In the genomic region with DNA sequence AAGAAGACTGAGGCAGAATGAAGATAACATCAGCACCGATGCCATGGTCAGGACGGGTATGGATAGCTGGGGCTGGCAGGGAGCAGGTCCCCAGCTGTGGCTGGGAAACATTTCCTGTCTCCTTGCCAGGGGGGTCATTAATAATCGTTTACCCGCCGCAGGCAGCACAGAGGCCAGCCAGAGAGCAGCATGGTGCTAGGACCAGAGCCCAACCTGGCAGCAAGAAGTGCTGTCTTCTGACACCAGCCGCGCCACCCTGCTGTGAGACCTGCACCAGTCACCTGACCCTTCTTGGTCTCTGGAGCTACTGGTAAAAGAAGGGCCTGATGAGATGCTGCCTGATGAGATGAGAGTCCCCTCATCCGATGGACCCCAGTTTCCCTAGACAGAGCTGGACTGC, we compare ENCODE assay signal across 16 cellular contexts. TPM values are rescaled to one million over a fixed set of nuclear protein-coding genes. Genes with fewer than 3 reads are reported as not detected.
DNase-seq lines count a peak whose midpoint lies in the region; ATAC-seq, FAIRE-seq and TF ChIP-seq lines count a peak whose summit lies in the region.
"Had no signal": no experiment of that assay in that cellular context is flagged by ENCODE, and none has a peak within 500 bp of the region (broad histone marks: within the 10 kb centered on the region; RNA-seq: fewer than 3 reads in every experiment).

No MANE protein-coding gene starts in this region.

- no TSS peak for BruUV-seq in Calu3 (replicated peaks; lab: Mats Ljungman, UMichigan)

- no peak overlapping the region for H3K9ac ChIP-seq in kidney (ENCODE audit: low read length in 2 of 2)

- H3K27me3 Mint-ChIP-seq in Calu3 (ENCODE audit: unreplicated experiment) = peaks cover 41% of the 10 kb centered on the region

- H3K27me3 ChIP-seq in BE2C = no peaks in the 10 kb centered on the region
- peaks cover 0 to 3% (median 0%) of the 10 kb centered on the region in 45 donors for H3K27me3 ChIP-seq in dorsolateral prefrontal cortex

- ATAC-seq in GM18498 (IDR thresholded peaks at IDR 0.05; ENCODE audit: unreplicated experiment) = no peak
- ATAC-seq: GM23338 had no signal

- CTCF ChIA-PET in Calu3 (lab: Charles Lee) = interaction anchor here (0.6 to 1.0 kb wide), 3 partner anchors 12 to 64 kb away, joined by 3 to 6 read pairs (median 3); no protein-coding TSS in a partner anchor

- H3K4me3 Mint-ChIP-seq in Calu3 (ENCODE audit: low read depth, unreplicated experiment) = no peak overlapping the region
- H3K4me3 Mint-ChIP-seq: GM23338, HFFc6 had no signal

- H3K36me3 ChIP-seq in BE2C = peaks cover 65% of the 10 kb centered on the region
- no peaks in the 10 kb centered on the region for H3K36me3 ChIP-seq in kidney (ENCODE audit: control insufficient read depth in 1 of 2, insufficient read depth in 2 of 2, low read length in 2 of 2)

- intact Hi-C loops in Calu3 (cut with micrococcal nuclease; ENCODE audit: unreplicated experiment) (no loop called here), dorsolateral prefrontal cortex (cut with DNase I) (loop anchor here in 1 of 2 donors (2.0 kb wide), 1 partner anchor 45 kb away; no protein-coding TSS in a partner anchor), kidney (cut with DNase I) (no loop called here)

- H3K4me1 ChIP-seq in BE2C = peaks cover 39% of the 10 kb centered on the region
- H3K4me1 ChIP-seq in kidney (ENCODE audit: control insufficient read depth in 1 of 2, insufficient read depth in 1 of 2, low read depth in 1 of 2, low read length in 2 of 2) = peaks cover 3 to 9% of the 10 kb centered on the region in 2 donors

- peaks cover 11% of the 10 kb centered on the region for H3K4me1 Mint-ChIP-seq in Calu3 (ENCODE audit: low read depth, unreplicated experiment)

- H3K27ac Mint-ChIP-seq in Calu3 (ENCODE audit: unreplicated experiment) = peak overlapping the region; percentile 16
- H3K27ac Mint-ChIP-seq: HFFc6 had no signal

- H3K27ac ChIP-seq in dorsolateral prefrontal cortex (peak overlapping the region in 37 of 59 donors; percentile 2 to 93 (median 41)), kidney (ENCODE audit: low read depth in 2 of 2, low read length in 2 of 2) (no peak overlapping the region)

- no peak for FAIRE-seq in kidney (lab: Jason Lieb, UNC)
- FAIRE-seq: G401.6, GM12891 had no signal

- no peak overlapping the region for H3K4me3 ChIP-seq in BE2C (ENCODE audit: low read depth, low read length)
- H3K4me3 ChIP-seq in dorsolateral prefrontal cortex = peak overlapping the region in 2 of 59 donors; percentile 20 to 79
- H3K4me3 ChIP-seq in kidney (ENCODE audit: low read length in 2 of 2) = no peak overlapping the region
- H3K4me3 ChIP-seq: GM23338 had no signal

- H3K36me3 Mint-ChIP-seq in Calu3 (ENCODE audit: insufficient read depth, unreplicated experiment) = no peaks in the 10 kb centered on the region

- H3K9me3 Mint-ChIP-seq in Calu3 (ENCODE audit: low read depth, unreplicated experiment) = no peaks in the 10 kb centered on the region
- H3K9me3 Mint-ChIP-seq: GM23338, HFFc6 had no signal

- peak; percentile 34 for DNase-seq in BE2C
- no peak for DNase-seq in Calu3
- DNase-seq in NCI-H2196 treated with DMSO at 0.1 percent for 48 hours (lab: John Stamatoyannopoulos, UW; ENCODE audit: unreplicated experiment) = peak; percentile 7
- DNase-seq in dorsolateral prefrontal cortex = no peak
- no peak for DNase-seq in stimulated activated CD4-positive, alpha-beta T cell treated with anti-CD3 and anti-CD28 coated beads, Interleukin-4, amount 100 ng/mL, for 24 hours
- DNase-seq in kidney = no peak
- DNase-seq in DMS53 treated with DMSO at 0.1 percent for 48 hours (lab: John Stamatoyannopoulos, UW; ENCODE audit: unreplicated experiment) = no peak
- DNase-seq: HFFc6, KBM-7, NCI-H1048, NCI-H226, SIG-M5 had no signal

- TF ChIP-seq CTCF in BE2C (IDR thresholded peaks at IDR 0.05; ENCODE audit: low read depth, low read length) = no peak
- TF ChIP-seq CTCF in Calu3 (IDR thresholded peaks at IDR 0.05; ENCODE audit: unreplicated experiment) = no peak
- no peak for TF ChIP-seq CTCF in dorsolateral prefrontal cortex (IDR thresholded peaks at IDR 0.05 in 54 of 56, conservative IDR thresholded peaks at IDR 0.05 in 2 of 56; ENCODE audit: low read depth in 1 of 56, partially characterized antibody in 56 of 56)
- TF ChIP-seq CTCF in kidney (IDR thresholded peaks at IDR 0.05; ENCODE audit: borderline replicate concordance, extremely low read depth, insufficient read depth) = no peak

- H3K9me3 ChIP-seq in BE2C (no peaks in the 10 kb centered on the region), kidney (ENCODE audit: control insufficient read depth in 1 of 2, low read length in 2 of 2) (no peaks in the 10 kb centered on the region)

RNA-seq across cellular contexts. Expression of a gene that starts 36.3 kb away (rescaled TPM):
- polyA plus RNA-seq in BE2C (2012; ENCODE audit: insufficient read depth, insufficient read length, low read depth) = 298 TPM
- total RNA-seq in Calu3 (2022) (1.1 and 4.3 TPM in 2 replicates), dorsolateral prefrontal cortex (100 to 1,000 TPM in 119 of 120 experiments, 10 to 100 TPM in 1; 92.8 to 412 (median 240) TPM), kidney (42.0 TPM)
- polyA plus RNA-seq in kidney (ENCODE audit: insufficient read depth, low read depth, low replicate concordance) = 12.6 TPM

Comparison
In these comparisons a context has a peak if more than half of its experiments do, and no peak if none do; other contexts are left out.
1. DNase-seq: peak in BE2C (single experiment) and NCI-H2196 treated with DMSO at 0.1 percent for 48 hours (single experiment); none in Calu3 (single experiment), dorsolateral prefrontal cortex (0 of 10), stimulated activated CD4-positive, alpha-beta T cell treated with anti-CD3 and anti-CD28 coated beads, Interleukin-4, amount 100 ng/mL, for 24 hours (single experiment), kidney (single experiment) and DMS53 treated with DMSO at 0.1 percent for 48 hours (single experiment).
2. H3K27ac ChIP-seq: peak in dorsolateral prefrontal cortex (37 of 59); none in kidney (0 of 2).